Comparison of ENCODE assay signal across 17 cellular contexts in the genomic region with DNA sequence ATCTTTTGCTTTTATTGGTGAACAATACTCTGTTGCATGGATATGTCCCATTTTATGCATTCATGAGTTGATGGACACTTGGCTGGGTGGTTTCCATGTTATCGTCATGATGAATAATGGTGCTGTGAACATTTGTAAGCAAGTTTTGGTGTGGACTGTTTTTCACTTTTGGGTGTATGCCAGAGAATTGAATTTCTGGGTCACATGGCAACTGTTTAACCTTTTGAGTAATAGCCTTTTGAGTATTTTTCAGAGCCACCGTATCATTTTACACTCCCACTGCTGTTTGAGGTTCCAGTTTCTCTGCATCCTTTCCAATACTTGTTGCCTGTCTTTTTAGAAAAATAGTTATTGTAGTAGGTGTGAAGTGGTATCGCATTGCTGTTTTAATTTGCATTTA.
DNase-seq lines count a peak whose midpoint lies in the region; ATAC-seq, FAIRE-seq and TF ChIP-seq lines count a peak whose summit lies in the region.
"Had no signal": no experiment of that assay in that cellular context is flagged by ENCODE, and none has a peak within 500 bp of the region (broad histone marks: within the 10 kb centered on the region; RNA-seq: fewer than 3 reads in every experiment).

No MANE protein-coding gene starts in this region.

- no peaks in the 10 kb centered on the region for H3K27me3 ChIP-seq in right atrium auricular region
- H3K27me3 ChIP-seq: transverse colon had no signal

- no peak overlapping the region for H3K4me3 ChIP-seq in right atrium auricular region
- H3K4me3 ChIP-seq: A549, transverse colon had no signal

- no peaks in the 10 kb centered on the region for H3K36me3 ChIP-seq in right atrium auricular region
- H3K36me3 ChIP-seq: transverse colon had no signal

- no peak for ATAC-seq in HG03378 (IDR thresholded peaks at IDR 0.05; ENCODE audit: unreplicated experiment)
- ATAC-seq: A549, HCT116, left cardiac atrium, Panc1 had no signal

- no peak overlapping the region for H3K27ac ChIP-seq in right atrium auricular region
- H3K27ac ChIP-seq: A549, transverse colon had no signal

- H3K4me1 ChIP-seq in right atrium auricular region, result peaks cover 0 to 30% of the 10 kb centered on the region in 2 donors

- H3K9me3 ChIP-seq in right atrium auricular region, result no peaks in the 10 kb centered on the region
- H3K9me3 ChIP-seq: A549, transverse colon had no signal

- DNase-seq in NCI-H510A treated with DMSO at 0.1 percent for 48 hours (lab: John Stamatoyannopoulos, UW) (peak; percentile 49), NCI-H510A (lab: John Stamatoyannopoulos, UW) (no peak), NCI-H2029 treated with DMSO at 0.1 percent for 48 hours (lab: John Stamatoyannopoulos, UW) (peak; percentile 34), astrocyte of the hippocampus (ENCODE audit: low read depth, low spot score) (peak; percentile 21), lung microvascular endothelial cell (ENCODE audit: low read depth in 2 of 2) (peak; percentile 36 to 46), right atrium auricular region (ENCODE audit: low spot score) (no peak), urothelium cell line (ENCODE audit: low spot score) (no peak)
- DNase-seq: activated CD4-positive, alpha-beta T cell treated with anti-CD3 and anti-CD28 coated beads, Interleukin-2, amount 50 U/mL, for 4 hours; activated gamma-delta T cell; CD4-positive, alpha-beta memory T cell; left cardiac atrium; NCI-H524; transverse colon had no signal

- no peak for FAIRE-seq in urothelium cell line (lab: Jason Lieb, UNC)
- FAIRE-seq: A549 had no signal

- no peak for TF ChIP-seq CTCF in right atrium auricular region (IDR thresholded peaks at IDR 0.05)

Comparison
In these comparisons a context has a peak if more than half of its experiments do, and no peak if none do; other contexts are left out.
1. DNase-seq: peak in NCI-H510A treated with DMSO at 0.1 percent for 48 hours (single experiment), NCI-H2029 treated with DMSO at 0.1 percent for 48 hours (single experiment), astrocyte of the hippocampus (single experiment) and lung microvascular endothelial cell (2 of 2); none in NCI-H510A (single experiment), right atrium auricular region (single experiment) and urothelium cell line (single experiment).